2 cellular contexts compared by ENCODE assay signal in the genomic region with DNA sequence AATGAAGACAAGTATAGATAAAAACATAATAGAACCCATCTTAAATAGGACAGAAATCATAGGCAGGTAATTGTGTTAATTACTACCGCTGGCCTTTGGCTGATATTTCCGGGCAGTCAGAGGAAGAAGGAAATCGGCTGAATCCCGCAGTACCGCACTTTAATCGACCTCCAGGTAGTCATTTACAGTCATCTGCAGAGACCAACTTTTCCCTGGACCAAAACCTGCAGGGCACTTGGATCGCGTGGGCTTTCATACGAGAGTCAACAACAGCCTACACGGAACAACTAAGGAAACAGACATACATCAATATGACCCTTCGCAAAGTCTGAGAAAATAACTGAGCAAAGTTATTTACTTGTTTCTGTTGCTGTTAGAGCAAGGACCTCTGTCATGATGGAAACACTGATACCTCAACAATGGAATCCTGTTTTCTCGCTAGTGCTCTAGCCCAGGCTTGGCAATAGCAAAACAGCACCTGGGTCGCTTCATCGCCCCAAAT.
TF ChIP-seq lines count a peak whose summit lies in the region.

No MANE protein-coding gene starts in this region.

TF ChIP-seq in GM12878, 131 proteins besides CTCF, POLR2A, EP300 and RAD21:
- TF ChIP-seq, protein P1, sequence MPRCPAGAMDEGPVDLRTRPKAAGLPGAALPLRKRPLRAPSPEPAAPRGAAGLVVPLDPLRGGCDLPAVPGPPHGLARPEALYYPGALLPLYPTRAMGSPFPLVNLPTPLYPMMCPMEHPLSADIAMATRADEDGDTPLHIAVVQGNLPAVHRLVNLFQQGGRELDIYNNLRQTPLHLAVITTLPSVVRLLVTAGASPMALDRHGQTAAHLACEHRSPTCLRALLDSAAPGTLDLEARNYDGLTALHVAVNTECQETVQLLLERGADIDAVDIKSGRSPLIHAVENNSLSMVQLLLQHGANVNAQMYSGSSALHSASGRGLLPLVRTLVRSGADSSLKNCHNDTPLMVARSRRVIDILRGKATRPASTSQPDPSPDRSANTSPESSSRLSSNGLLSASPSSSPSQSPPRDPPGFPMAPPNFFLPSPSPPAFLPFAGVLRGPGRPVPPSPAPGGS (IDR thresholded peaks at IDR 0.05; ENCODE audit: borderline replicate concordance, insufficient read depth, low read depth, low read length, poor library complexity, severe bottlenecking): no peak
- TF ChIP-seq LARP7 (IDR thresholded peaks at IDR 0.05) (no peak), MYC (IDR thresholded peaks at IDR 0.05; ENCODE audit: insufficient read depth, insufficient read length, insufficient replicate concordance, low read length, severe bottlenecking) (no peak), IKZF1 (conservative IDR thresholded peaks at IDR 0.05) (0 out of 2 replicates have a peak, but pooled peaks have one; percentile 26), ZNF274 (IDR thresholded peaks at IDR 0.05; ENCODE audit: insufficient read depth, insufficient read length) (no peak), TARDBP (IDR thresholded peaks at IDR 0.05; ENCODE audit: borderline replicate concordance) (0 out of 2 replicates have a peak, but pooled peaks have one; percentile 6), FOXK2 (IDR thresholded peaks at IDR 0.05) (no peak), HDGF (IDR thresholded peaks at IDR 0.05) (no peak)
- TF ChIP-seq, protein P2, sequence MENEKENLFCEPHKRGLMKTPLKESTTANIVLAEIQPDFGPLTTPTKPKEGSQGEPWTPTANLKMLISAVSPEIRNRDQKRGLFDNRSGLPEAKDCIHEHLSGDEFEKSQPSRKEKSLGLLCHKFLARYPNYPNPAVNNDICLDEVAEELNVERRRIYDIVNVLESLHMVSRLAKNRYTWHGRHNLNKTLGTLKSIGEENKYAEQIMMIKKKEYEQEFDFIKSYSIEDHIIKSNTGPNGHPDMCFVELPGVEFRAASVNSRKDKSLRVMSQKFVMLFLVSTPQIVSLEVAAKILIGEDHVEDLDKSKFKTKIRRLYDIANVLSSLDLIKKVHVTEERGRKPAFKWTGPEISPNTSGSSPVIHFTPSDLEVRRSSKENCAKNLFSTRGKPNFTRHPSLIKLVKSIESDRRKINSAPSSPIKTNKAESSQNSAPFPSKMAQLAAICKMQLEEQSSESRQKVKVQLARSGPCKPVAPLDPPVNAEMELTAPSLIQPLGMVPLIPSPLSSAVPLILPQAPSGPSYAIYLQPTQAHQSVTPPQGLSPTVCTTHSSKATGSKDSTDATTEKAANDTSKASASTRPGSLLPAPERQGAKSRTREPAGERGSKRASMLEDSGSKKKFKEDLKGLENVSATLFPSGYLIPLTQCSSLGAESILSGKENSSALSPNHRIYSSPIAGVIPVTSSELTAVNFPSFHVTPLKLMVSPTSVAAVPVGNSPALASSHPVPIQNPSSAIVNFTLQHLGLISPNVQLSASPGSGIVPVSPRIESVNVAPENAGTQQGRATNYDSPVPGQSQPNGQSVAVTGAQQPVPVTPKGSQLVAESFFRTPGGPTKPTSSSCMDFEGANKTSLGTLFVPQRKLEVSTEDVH (IDR thresholded peaks at IDR 0.05; ENCODE audit: low read depth, partially characterized antibody): no peak

TF ChIP-seq in HepG2, 621 proteins besides CTCF, POLR2A, EP300 and RAD21 (continues in another document):
- no peak for TF ChIP-seq PRMT3 (CRISPR knock-in tag; IDR thresholded peaks at IDR 0.05; ENCODE audit: borderline replicate concordance, low read depth)
- TF ChIP-seq ZNF232 (CRISPR knock-in tag; IDR thresholded peaks at IDR 0.05; ENCODE audit: borderline replicate concordance): no peak
- TF ChIP-seq TMF1 (CRISPR knock-in tag; IDR thresholded peaks at IDR 0.05; ENCODE audit: low read depth): 0 out of 2 replicates have a peak, but pooled peaks have one; percentile 2
- TF ChIP-seq ZNF674 (CRISPR knock-in tag; IDR thresholded peaks at IDR 0.05; ENCODE audit: low read depth): 0 out of 2 replicates have a peak, but pooled peaks have one; percentile 43
- TF ChIP-seq ZNF124 (CRISPR knock-in tag; IDR thresholded peaks at IDR 0.05): no peak
- no peak for TF ChIP-seq ATF1 (CRISPR knock-in tag; IDR thresholded peaks at IDR 0.05)
- TF ChIP-seq, protein P3, sequence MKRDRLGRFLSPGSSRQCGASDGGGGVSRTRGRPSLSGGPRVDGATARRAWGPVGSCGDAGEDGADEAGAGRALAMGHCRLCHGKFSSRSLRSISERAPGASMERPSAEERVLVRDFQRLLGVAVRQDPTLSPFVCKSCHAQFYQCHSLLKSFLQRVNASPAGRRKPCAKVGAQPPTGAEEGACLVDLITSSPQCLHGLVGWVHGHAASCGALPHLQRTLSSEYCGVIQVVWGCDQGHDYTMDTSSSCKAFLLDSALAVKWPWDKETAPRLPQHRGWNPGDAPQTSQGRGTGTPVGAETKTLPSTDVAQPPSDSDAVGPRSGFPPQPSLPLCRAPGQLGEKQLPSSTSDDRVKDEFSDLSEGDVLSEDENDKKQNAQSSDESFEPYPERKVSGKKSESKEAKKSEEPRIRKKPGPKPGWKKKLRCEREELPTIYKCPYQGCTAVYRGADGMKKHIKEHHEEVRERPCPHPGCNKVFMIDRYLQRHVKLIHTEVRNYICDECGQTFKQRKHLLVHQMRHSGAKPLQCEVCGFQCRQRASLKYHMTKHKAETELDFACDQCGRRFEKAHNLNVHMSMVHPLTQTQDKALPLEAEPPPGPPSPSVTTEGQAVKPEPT (CRISPR knock-in tag; IDR thresholded peaks at IDR 0.05; ENCODE audit: low read depth): no peak
- no peak for TF ChIP-seq SMARCE1 (IDR thresholded peaks at IDR 0.05; ENCODE audit: borderline replicate concordance)
- TF ChIP-seq ZSCAN21 (CRISPR knock-in tag; IDR thresholded peaks at IDR 0.05; ENCODE audit: borderline replicate concordance): no peak
- TF ChIP-seq, protein P4, sequence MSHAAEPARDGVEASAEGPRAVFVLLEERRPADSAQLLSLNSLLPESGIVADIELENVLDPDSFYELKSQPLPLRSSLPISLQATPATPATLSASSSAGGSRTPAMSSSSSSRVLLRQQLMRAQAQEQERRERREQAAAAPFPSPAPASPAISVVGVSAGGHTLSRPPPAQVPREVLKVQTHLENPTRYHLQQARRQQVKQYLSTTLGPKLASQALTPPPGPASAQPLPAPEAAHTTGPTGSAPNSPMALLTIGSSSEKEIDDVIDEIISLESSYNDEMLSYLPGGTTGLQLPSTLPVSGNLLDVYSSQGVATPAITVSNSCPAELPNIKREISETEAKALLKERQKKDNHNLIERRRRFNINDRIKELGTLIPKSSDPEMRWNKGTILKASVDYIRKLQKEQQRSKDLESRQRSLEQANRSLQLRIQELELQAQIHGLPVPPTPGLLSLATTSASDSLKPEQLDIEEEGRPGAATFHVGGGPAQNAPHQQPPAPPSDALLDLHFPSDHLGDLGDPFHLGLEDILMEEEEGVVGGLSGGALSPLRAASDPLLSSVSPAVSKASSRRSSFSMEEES (CRISPR knock-in tag; IDR thresholded peaks at IDR 0.05): no peak; the same call in 1 of the 2 replicates
- TF ChIP-seq TP53 (CRISPR knock-in tag; conservative IDR thresholded peaks at IDR 0.05): no peak
- TF ChIP-seq SALL1 (CRISPR knock-in tag; IDR thresholded peaks at IDR 0.05): no peak
- TF ChIP-seq EHMT2 (IDR thresholded peaks at IDR 0.05; ENCODE audit: borderline replicate concordance, low read depth, low read length): no peak
- no peak for TF ChIP-seq ZNF816 (CRISPR knock-in tag; IDR thresholded peaks at IDR 0.05; ENCODE audit: borderline replicate concordance)
- TF ChIP-seq, protein P5, sequence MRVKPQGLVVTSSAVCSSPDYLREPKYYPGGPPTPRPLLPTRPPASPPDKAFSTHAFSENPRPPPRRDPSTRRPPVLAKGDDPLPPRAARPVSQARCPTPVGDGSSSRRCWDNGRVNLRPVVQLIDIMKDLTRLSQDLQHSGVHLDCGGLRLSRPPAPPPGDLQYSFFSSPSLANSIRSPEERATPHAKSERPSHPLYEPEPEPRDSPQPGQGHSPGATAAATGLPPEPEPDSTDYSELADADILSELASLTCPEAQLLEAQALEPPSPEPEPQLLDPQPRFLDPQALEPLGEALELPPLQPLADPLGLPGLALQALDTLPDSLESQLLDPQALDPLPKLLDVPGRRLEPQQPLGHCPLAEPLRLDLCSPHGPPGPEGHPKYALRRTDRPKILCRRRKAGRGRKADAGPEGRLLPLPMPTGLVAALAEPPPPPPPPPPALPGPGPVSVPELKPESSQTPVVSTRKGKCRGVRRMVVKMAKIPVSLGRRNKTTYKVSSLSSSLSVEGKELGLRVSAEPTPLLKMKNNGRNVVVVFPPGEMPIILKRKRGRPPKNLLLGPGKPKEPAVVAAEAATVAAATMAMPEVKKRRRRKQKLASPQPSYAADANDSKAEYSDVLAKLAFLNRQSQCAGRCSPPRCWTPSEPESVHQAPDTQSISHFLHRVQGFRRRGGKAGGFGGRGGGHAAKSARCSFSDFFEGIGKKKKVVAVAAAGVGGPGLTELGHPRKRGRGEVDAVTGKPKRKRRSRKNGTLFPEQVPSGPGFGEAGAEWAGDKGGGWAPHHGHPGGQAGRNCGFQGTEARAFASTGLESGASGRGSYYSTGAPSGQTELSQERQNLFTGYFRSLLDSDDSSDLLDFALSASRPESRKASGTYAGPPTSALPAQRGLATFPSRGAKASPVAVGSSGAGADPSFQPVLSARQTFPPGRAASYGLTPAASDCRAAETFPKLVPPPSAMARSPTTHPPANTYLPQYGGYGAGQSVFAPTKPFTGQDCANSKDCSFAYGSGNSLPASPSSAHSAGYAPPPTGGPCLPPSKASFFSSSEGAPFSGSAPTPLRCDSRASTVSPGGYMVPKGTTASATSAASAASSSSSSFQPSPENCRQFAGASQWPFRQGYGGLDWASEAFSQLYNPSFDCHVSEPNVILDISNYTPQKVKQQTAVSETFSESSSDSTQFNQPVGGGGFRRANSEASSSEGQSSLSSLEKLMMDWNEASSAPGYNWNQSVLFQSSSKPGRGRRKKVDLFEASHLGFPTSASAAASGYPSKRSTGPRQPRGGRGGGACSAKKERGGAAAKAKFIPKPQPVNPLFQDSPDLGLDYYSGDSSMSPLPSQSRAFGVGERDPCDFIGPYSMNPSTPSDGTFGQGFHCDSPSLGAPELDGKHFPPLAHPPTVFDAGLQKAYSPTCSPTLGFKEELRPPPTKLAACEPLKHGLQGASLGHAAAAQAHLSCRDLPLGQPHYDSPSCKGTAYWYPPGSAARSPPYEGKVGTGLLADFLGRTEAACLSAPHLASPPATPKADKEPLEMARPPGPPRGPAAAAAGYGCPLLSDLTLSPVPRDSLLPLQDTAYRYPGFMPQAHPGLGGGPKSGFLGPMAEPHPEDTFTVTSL (CRISPR knock-in tag; IDR thresholded peaks at IDR 0.05; ENCODE audit: borderline replicate concordance): 0 out of 2 replicates have a peak, but pooled peaks have one; percentile 13
- TF ChIP-seq MBNL3 (CRISPR knock-in tag; conservative IDR thresholded peaks at IDR 0.05): no peak
- peak; percentile 63; the same call in 1 of the 2 replicates for TF ChIP-seq ZNF224 (CRISPR knock-in tag; IDR thresholded peaks at IDR 0.05)
- TF ChIP-seq JARID2 (CRISPR knock-in tag; IDR thresholded peaks at IDR 0.05; ENCODE audit: insufficient replicate concordance): no peak
- TF ChIP-seq MED13 (CRISPR knock-in tag; IDR thresholded peaks at IDR 0.05): no peak
- TF ChIP-seq RARA (CRISPR knock-in tag; IDR thresholded peaks at IDR 0.05): no peak
- no peak for TF ChIP-seq NCOR1 (IDR thresholded peaks at IDR 0.05; ENCODE audit: borderline replicate concordance, low read length)
- TF ChIP-seq ARID2 (CRISPR knock-in tag; IDR thresholded peaks at IDR 0.05; ENCODE audit: borderline replicate concordance): no peak
- TF ChIP-seq, protein P6, sequence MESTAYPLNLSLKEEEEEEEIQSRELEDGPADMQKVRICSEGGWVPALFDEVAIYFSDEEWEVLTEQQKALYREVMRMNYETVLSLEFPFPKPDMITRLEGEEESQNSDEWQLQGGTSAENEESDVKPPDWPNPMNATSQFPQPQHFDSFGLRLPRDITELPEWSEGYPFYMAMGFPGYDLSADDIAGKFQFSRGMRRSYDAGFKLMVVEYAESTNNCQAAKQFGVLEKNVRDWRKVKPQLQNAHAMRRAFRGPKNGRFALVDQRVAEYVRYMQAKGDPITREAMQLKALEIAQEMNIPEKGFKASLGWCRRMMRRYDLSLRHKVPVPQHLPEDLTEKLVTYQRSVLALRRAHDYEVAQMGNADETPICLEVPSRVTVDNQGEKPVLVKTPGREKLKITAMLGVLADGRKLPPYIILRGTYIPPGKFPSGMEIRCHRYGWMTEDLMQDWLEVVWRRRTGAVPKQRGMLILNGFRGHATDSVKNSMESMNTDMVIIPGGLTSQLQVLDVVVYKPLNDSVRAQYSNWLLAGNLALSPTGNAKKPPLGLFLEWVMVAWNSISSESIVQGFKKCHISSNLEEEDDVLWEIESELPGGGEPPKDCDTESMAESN (CRISPR knock-in tag; conservative IDR thresholded peaks at IDR 0.05): peak; percentile 71; the same call in 1 of the 2 replicates
- no peak for TF ChIP-seq ZNF605 (CRISPR knock-in tag; IDR thresholded peaks at IDR 0.05)
- TF ChIP-seq ZNF619 (CRISPR knock-in tag; IDR thresholded peaks at IDR 0.05): no peak
- TF ChIP-seq MED1 (CRISPR knock-in tag; IDR thresholded peaks at IDR 0.05): peak; percentile 60; the same call in 1 of the 2 replicates
- TF ChIP-seq, protein P7, sequence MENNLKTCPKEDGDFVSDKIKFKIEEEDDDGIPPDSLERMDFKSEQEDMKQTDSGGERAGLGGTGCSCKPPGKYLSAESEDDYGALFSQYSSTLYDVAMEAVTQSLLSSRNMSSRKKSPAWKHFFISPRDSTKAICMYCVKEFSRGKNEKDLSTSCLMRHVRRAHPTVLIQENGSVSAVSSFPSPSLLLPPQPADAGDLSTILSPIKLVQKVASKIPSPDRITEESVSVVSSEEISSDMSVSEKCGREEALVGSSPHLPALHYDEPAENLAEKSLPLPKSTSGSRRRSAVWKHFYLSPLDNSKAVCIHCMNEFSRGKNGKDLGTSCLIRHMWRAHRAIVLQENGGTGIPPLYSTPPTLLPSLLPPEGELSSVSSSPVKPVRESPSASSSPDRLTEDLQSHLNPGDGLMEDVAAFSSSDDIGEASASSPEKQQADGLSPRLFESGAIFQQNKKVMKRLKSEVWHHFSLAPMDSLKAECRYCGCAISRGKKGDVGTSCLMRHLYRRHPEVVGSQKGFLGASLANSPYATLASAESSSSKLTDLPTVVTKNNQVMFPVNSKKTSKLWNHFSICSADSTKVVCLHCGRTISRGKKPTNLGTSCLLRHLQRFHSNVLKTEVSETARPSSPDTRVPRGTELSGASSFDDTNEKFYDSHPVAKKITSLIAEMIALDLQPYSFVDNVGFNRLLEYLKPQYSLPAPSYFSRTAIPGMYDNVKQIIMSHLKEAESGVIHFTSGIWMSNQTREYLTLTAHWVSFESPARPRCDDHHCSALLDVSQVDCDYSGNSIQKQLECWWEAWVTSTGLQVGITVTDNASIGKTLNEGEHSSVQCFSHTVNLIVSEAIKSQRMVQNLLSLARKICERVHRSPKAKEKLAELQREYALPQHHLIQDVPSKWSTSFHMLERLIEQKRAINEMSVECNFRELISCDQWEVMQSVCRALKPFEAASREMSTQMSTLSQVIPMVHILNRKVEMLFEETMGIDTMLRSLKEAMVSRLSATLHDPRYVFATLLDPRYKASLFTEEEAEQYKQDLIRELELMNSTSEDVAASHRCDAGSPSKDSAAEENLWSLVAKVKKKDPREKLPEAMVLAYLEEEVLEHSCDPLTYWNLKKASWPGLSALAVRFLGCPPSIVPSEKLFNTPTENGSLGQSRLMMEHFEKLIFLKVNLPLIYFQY (CRISPR knock-in tag; IDR thresholded peaks at IDR 0.05; ENCODE audit: borderline replicate concordance): no peak
- 0 out of 2 replicates have a peak, but pooled peaks have one; percentile 52 for TF ChIP-seq BRCA1 (CRISPR knock-in tag; IDR thresholded peaks at IDR 0.05)
- no peak for TF ChIP-seq ZBTB7B (CRISPR knock-in tag; IDR thresholded peaks at IDR 0.05)
- TF ChIP-seq, protein P8, sequence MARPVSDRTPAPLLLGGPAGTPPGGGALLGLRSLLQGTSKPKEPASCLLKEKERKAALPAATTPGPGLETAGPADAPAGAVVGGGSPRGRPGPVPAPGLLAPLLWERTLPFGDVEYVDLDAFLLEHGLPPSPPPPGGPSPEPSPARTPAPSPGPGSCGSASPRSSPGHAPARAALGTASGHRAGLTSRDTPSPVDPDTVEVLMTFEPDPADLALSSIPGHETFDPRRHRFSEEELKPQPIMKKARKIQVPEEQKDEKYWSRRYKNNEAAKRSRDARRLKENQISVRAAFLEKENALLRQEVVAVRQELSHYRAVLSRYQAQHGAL (CRISPR knock-in tag; IDR thresholded peaks at IDR 0.05; ENCODE audit: not compliant biosample characterization): peak; percentile 56
- no peak for TF ChIP-seq ZMYM2 (CRISPR knock-in tag; IDR thresholded peaks at IDR 0.05)
- TF ChIP-seq SNAPC2 (CRISPR knock-in tag; IDR thresholded peaks at IDR 0.05): no peak
